In genomic region chr19:13579388-13580060, GRCh38 we compare ENCODE assay signal across 21 cellular contexts.
DNase-seq lines count a peak whose midpoint lies in the region; ATAC-seq and TF ChIP-seq lines count a peak whose summit lies in the region.
"Had no signal": no experiment of that assay in that cellular context is flagged by ENCODE, and none has a peak within 500 bp of the region (broad histone marks: within the 10 kb centered on the region; RNA-seq: fewer than 3 reads in every experiment).

No MANE protein-coding gene starts in this region.

- no peaks in the 10 kb centered on the region for H3K27me3 ChIP-seq in DOHH2 (ENCODE audit: control insufficient read depth, low read length)
- no peaks in the 10 kb centered on the region for H3K27me3 ChIP-seq in Loucy (ENCODE audit: insufficient read depth, low read length, poor library complexity, severe bottlenecking)

- no peaks in the 10 kb centered on the region for H3F3A ChIP-seq in DOHH2 (ENCODE audit: control insufficient read depth, insufficient read depth)
- H3F3A ChIP-seq in Loucy (ENCODE audit: low read depth), result no peaks in the 10 kb centered on the region

- no peaks in the 10 kb centered on the region for H3K36me3 ChIP-seq in DOHH2 (ENCODE audit: control insufficient read depth, low read length)
- H3K36me3 ChIP-seq in Loucy (ENCODE audit: insufficient read depth, low read length), result no peaks in the 10 kb centered on the region
- H3K36me3 ChIP-seq: tibial artery had no signal

- no peak overlapping the region for H3K27ac ChIP-seq in DOHH2 (ENCODE audit: low read depth, low read length)
- H3K27ac ChIP-seq: HL-60, RWPE1, tibial artery had no signal

- H4K20me1 ChIP-seq in DOHH2 (ENCODE audit: control insufficient read depth, insufficient read depth, low read depth, low read length), result no peaks in the 10 kb centered on the region
- no peaks in the 10 kb centered on the region for H4K20me1 ChIP-seq in Loucy (ENCODE audit: insufficient read depth, low read length, poor library complexity, severe bottlenecking)

- H3K9me2 ChIP-seq in DOHH2 (replicated peaks; ENCODE audit: control insufficient read depth, low read length), result no peaks in the 10 kb centered on the region
- H3K9me2 ChIP-seq in Loucy (replicated peaks; ENCODE audit: low read depth, low read length), result no peaks in the 10 kb centered on the region

- peaks cover 9% of the 10 kb centered on the region; the same call in 1 of the 2 replicates for H3K9me3 ChIP-seq in DOHH2 (ENCODE audit: control insufficient read depth, insufficient read depth, low read length)
- peaks cover 6% of the 10 kb centered on the region; the same call in 1 of the 2 replicates for H3K9me3 ChIP-seq in Loucy (ENCODE audit: insufficient read depth, low read depth, low read length)

- H3K79me2 ChIP-seq in DOHH2 (ENCODE audit: control insufficient read depth, low read length) (no peaks in the 10 kb centered on the region), Loucy (ENCODE audit: insufficient read depth, low read length) (no peaks in the 10 kb centered on the region)

- H3K4me1 ChIP-seq in DOHH2 (ENCODE audit: control insufficient read depth, low read length), result no peaks in the 10 kb centered on the region
- no peaks in the 10 kb centered on the region for H3K4me1 ChIP-seq in Loucy (ENCODE audit: insufficient read depth, low read length, poor library complexity, severe bottlenecking)
- H3K4me1 ChIP-seq: tibial artery had no signal

- H2AFZ ChIP-seq in Loucy (ENCODE audit: low read length), result no peak overlapping the region

- H3K4me3 ChIP-seq in DOHH2 (ENCODE audit: low read length) (no peak overlapping the region), Loucy (ENCODE audit: low read length, poor library complexity, severe bottlenecking) (no peak overlapping the region), retinal pigment epithelial cell (ENCODE audit: low read length) (no peak overlapping the region)
- H3K4me3 ChIP-seq: GM12878, K562, tibial artery had no signal

- no peak overlapping the region for H3K4me2 ChIP-seq in DOHH2 (ENCODE audit: low read length)
- H3K4me2 ChIP-seq in Loucy (ENCODE audit: low read depth, low read length, poor library complexity, severe bottlenecking), result no peak overlapping the region

- peak; percentile 29 for TF ChIP-seq CTCF in DOHH2 (IDR thresholded peaks at IDR 0.05; ENCODE audit: low read depth, low read length, poor library complexity, severe bottlenecking)
- TF ChIP-seq CTCF in Loucy (conservative IDR thresholded peaks at IDR 0.05; ENCODE audit: low read length), result peak; percentile 33; the same call in 1 of the 2 replicates
- TF ChIP-seq CTCF in retinal pigment epithelial cell (conservative IDR thresholded peaks at IDR 0.05; ENCODE audit: low read depth, low read length), result no peak

- no peak for ATAC-seq in GM21576 (IDR thresholded peaks at IDR 0.05; ENCODE audit: unreplicated experiment)
- ATAC-seq: GM12878; K562; stimulated activated effector memory CD8-positive, alpha-beta T cell treated with anti-CD3 and anti-CD28 coated beads, Interleukin-12 subunit alpha, Interleukin-12 subunit beta, amount 100 ng/mL, for 72 hours had no signal

- DNase-seq in astrocyte of the hippocampus (ENCODE audit: low read depth, low spot score) (peak; percentile 40), retinal pigment epithelial cell (ENCODE audit: low read depth) (peak; percentile 12), NOMO-1 treated with DMSO at 0.1 percent for 48 hours (lab: John Stamatoyannopoulos, UW; ENCODE audit: unreplicated experiment) (no peak), NCI-H146 (lab: John Stamatoyannopoulos, UW) (no peak)
- DNase-seq in activated CD4-positive, alpha-beta T cell treated with anti-CD3 and anti-CD28 coated beads, Interleukin-2, amount 50 U/mL, for 48 hours, result no peak
- DNase-seq: DMS79; effector CD8-positive, alpha-beta T cell; hypothalamus; kidney glomerular epithelial cell; NCI-H1092 treated with DMSO at 0.1 percent for 48 hours; NCI-H2107; NCI-H774; tibial artery had no signal

- H3K9ac ChIP-seq in Loucy (ENCODE audit: low read depth, low read length, poor library complexity, severe bottlenecking), result no peak overlapping the region

Comparison
In these comparisons a context has a peak if more than half of its experiments do, and no peak if none do; other contexts are left out.
1. DNase-seq: peak in astrocyte of the hippocampus (single experiment) and retinal pigment epithelial cell (single experiment); none in NOMO-1 treated with DMSO at 0.1 percent for 48 hours (single experiment), activated CD4-positive, alpha-beta T cell treated with anti-CD3 and anti-CD28 coated beads, Interleukin-2, amount 50 U/mL, for 48 hours (0 of 2) and NCI-H146 (single experiment).